ENCODE assay signal across 8 cellular contexts in genomic region chr4:139978692-139979091, GRCh38.
DNase-seq lines count a peak whose midpoint lies in the region; ATAC-seq and TF ChIP-seq lines count a peak whose summit lies in the region.

No MANE protein-coding gene starts in this region.

- H3K36me3 ChIP-seq in PC-9 (ENCODE audit: low read depth) (no peaks in the 10 kb centered on the region), mesenchymal stem cell (ENCODE audit: control insufficient read depth in 1 of 2, insufficient read depth in 2 of 2, low read depth in 1 of 2, low read length in 2 of 2) (peaks cover 0 to 3% of the 10 kb centered on the region in 2 experiments)

- ATAC-seq in GM19452 (IDR thresholded peaks at IDR 0.05; ENCODE audit: unreplicated experiment) (peak; percentile 91), HG03432 (IDR thresholded peaks at IDR 0.05; ENCODE audit: unreplicated experiment) (peak; percentile 91)

- H2BK12ac ChIP-seq in mesenchymal stem cell (ENCODE audit: low read length in 2 of 2): no peak overlapping the region

- H2BK5ac ChIP-seq in mesenchymal stem cell (ENCODE audit: low read depth, low read length, poor library complexity, severe bottlenecking): no peak overlapping the region

- peaks cover 8% of the 10 kb centered on the region for H3K79me1 ChIP-seq in mesenchymal stem cell (replicated peaks; ENCODE audit: low read length, poor library complexity, severe bottlenecking)

- no peak overlapping the region for H4K91ac ChIP-seq in mesenchymal stem cell (ENCODE audit: low read length)

- no peak overlapping the region for H2BK120ac ChIP-seq in mesenchymal stem cell (ENCODE audit: low read depth, low read length)

- H3K9ac ChIP-seq in mesenchymal stem cell (ENCODE audit: low read length): no peak overlapping the region

- no peak overlapping the region for H2AK5ac ChIP-seq in mesenchymal stem cell (ENCODE audit: low read length, severe bottlenecking)

- H4K20me1 ChIP-seq in PC-9 (ENCODE audit: insufficient read depth): no peaks in the 10 kb centered on the region

- DNase-seq in GM12865 (ENCODE audit: low read depth): peak; percentile 80
- peak; percentile 40 for DNase-seq in activated naive CD8-positive, alpha-beta T cell treated with anti-CD3 and anti-CD28 coated beads for 36 hours
- DNase-seq in posterior vena cava (ENCODE audit: low spot score): no peak
- no peak for DNase-seq in occipital lobe (lab: John Stamatoyannopoulos, UW)
- no peak for DNase-seq in PC-9
- no peak for DNase-seq in mesenchymal stem cell

- H3K79me2 ChIP-seq in PC-9 (ENCODE audit: low read depth): 0 out of 2 replicates have a peak, but pooled peaks cover 7% of the 10 kb centered on the region

- H3K9me2 ChIP-seq in PC-9 (ENCODE audit: insufficient read depth): no peaks in the 10 kb centered on the region

- CTCF ChIA-PET in PC-9 (lab: Charles Lee): no interaction called here

- no peak overlapping the region for H3K4ac ChIP-seq in mesenchymal stem cell (ENCODE audit: low read depth in 1 of 2, low read length in 2 of 2)

- H3K23ac ChIP-seq in mesenchymal stem cell (ENCODE audit: low read length in 2 of 2): no peak overlapping the region

- H3K4me3 ChIP-seq in GM12865 (ENCODE audit: low read depth, low read length) (no peak overlapping the region), PC-9 (no peak overlapping the region), mesenchymal stem cell (ENCODE audit: insufficient read depth in 1 of 2, low read depth in 1 of 2, low read length in 2 of 2) (no peak overlapping the region)

- BruUV-seq in PC-9 (replicated peaks; lab: Mats Ljungman, UMichigan): no TSS peak

- H3K27me3 Mint-ChIP-seq in activated naive CD8-positive, alpha-beta T cell treated with anti-CD3 and anti-CD28 coated beads for 36 hours: no peaks in the 10 kb centered on the region

- H2AFZ ChIP-seq in PC-9 (no peak overlapping the region), mesenchymal stem cell (ENCODE audit: low read depth, low read length) (no peak overlapping the region)

- peaks cover 26% of the 10 kb centered on the region for H3K4me1 Mint-ChIP-seq in activated naive CD8-positive, alpha-beta T cell treated with anti-CD3 and anti-CD28 coated beads for 36 hours

- peaks cover 13% of the 10 kb centered on the region; the same call in 1 of the 2 replicates for H3F3A ChIP-seq in PC-9 (ENCODE audit: insufficient read depth, low read depth)

- POLR2A ChIA-PET in PC-9 (lab: Charles Lee; ENCODE audit: unreplicated experiment): no interaction called here

- H3K9me3 ChIP-seq in PC-9 (ENCODE audit: insufficient read depth, low read depth) (no peaks in the 10 kb centered on the region), mesenchymal stem cell (ENCODE audit: control insufficient read depth, low read length) (no peaks in the 10 kb centered on the region)

- H3K27ac ChIP-seq in PC-9 (no peak overlapping the region), mesenchymal stem cell (ENCODE audit: low read length, poor library complexity, severe bottlenecking) (no peak overlapping the region)

- 89% methylated on average over 1 of the region's 2 CpGs for WGBS in mesenchymal stem cell

- no peaks in the 10 kb centered on the region for H3K27me3 ChIP-seq in PC-9 (ENCODE audit: insufficient read depth, low read depth)
- no peaks in the 10 kb centered on the region for H3K27me3 ChIP-seq in mesenchymal stem cell (ENCODE audit: control insufficient read depth in 1 of 2, insufficient read depth in 1 of 2, low read length in 2 of 2)

- peak overlapping the region; percentile 64 for H3K27ac Mint-ChIP-seq in activated naive CD8-positive, alpha-beta T cell treated with anti-CD3 and anti-CD28 coated beads for 36 hours

- peaks cover 28% of the 10 kb centered on the region for H3K4me1 ChIP-seq in PC-9 (replicated peaks; ENCODE audit: insufficient read depth)
- H3K4me1 ChIP-seq in mesenchymal stem cell (ENCODE audit: control insufficient read depth, insufficient read depth, low read depth, low read length): no peaks in the 10 kb centered on the region

- TF ChIP-seq CTCF in GM12865 (IDR thresholded peaks at IDR 0.05; ENCODE audit: insufficient read depth, low read depth, low read length, missing control alignments): no peak
- TF ChIP-seq CTCF in PC-9 (conservative IDR thresholded peaks at IDR 0.05): no peak

- H4K8ac ChIP-seq in mesenchymal stem cell (ENCODE audit: low read length): no peak overlapping the region

- no peak overlapping the region for H2BK15ac ChIP-seq in mesenchymal stem cell (ENCODE audit: low read depth, poor library complexity, severe bottlenecking)

- peaks cover 6% of the 10 kb centered on the region for H3K36me3 Mint-ChIP-seq in activated naive CD8-positive, alpha-beta T cell treated with anti-CD3 and anti-CD28 coated beads for 36 hours

- intact Hi-C loops in posterior vena cava (cut with DNase I): no loop called here
- intact Hi-C loops in PC-9 (cut with micrococcal nuclease; ENCODE audit: unreplicated experiment): no loop called here

- H3K4me2 ChIP-seq in PC-9 (no peak overlapping the region), mesenchymal stem cell (ENCODE audit: low read length, poor library complexity, severe bottlenecking) (no peak overlapping the region)

- H3K18ac ChIP-seq in mesenchymal stem cell (ENCODE audit: low read depth in 1 of 2, low read length in 2 of 2): no peak overlapping the region

- no peak overlapping the region for H3K14ac ChIP-seq in mesenchymal stem cell (ENCODE audit: low read length in 2 of 2)

- H3K4me3 Mint-ChIP-seq in activated naive CD8-positive, alpha-beta T cell treated with anti-CD3 and anti-CD28 coated beads for 36 hours: no peak overlapping the region

- no peaks in the 10 kb centered on the region for H3K9me3 Mint-ChIP-seq in activated naive CD8-positive, alpha-beta T cell treated with anti-CD3 and anti-CD28 coated beads for 36 hours

Comparison
In these comparisons a context has a peak if more than half of its experiments do, and no peak if none do; other contexts are left out.
1. DNase-seq: peak in GM12865 (single experiment) and activated naive CD8-positive, alpha-beta T cell treated with anti-CD3 and anti-CD28 coated beads for 36 hours (single experiment); none in posterior vena cava (single experiment), occipital lobe (single experiment), PC-9 (0 of 2) and mesenchymal stem cell (single experiment).